Comparison of ENCODE assay signal across 10 cellular contexts in the genomic region with DNA sequence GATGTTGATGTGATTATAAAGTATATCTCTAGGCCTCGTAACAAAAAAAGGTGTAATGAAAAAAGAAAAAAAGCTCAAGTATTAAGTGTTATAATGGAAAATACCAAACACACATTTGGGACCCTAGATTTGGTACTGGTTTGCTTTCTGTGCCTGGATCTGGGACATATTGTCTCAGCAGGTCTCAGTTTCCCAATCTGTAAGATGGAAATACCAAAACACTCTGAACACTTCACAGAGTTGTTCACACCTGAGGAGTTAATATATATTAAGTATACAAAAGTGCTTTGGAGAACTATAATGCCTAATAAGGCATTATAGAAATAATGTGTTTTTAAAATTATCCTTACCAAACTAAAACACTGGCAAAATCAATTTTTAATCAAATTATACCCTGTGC.
A peak's percentile ranks its signal among the peaks of the same experiment; 100 is the strongest.
DNase-seq lines count a peak whose midpoint lies in the region; ATAC-seq and TF ChIP-seq lines count a peak whose summit lies in the region.
"Had no signal": no experiment of that assay in that cellular context is flagged by ENCODE, and none has a peak within 500 bp of the region (broad histone marks: within the 10 kb centered on the region; RNA-seq: fewer than 3 reads in every experiment).

No MANE protein-coding gene starts in this region.

- H3K9me3 ChIP-seq in transverse colon, result no peaks in the 10 kb centered on the region

- H3K36me3 Mint-ChIP-seq in T-cell, result peaks cover 26% of the 10 kb centered on the region
- peaks cover 0 to 8% (median 2%) of the 10 kb centered on the region in 3 donors for H3K36me3 Mint-ChIP-seq in naive thymus-derived CD8-positive, alpha-beta T cell

- no peak for TF ChIP-seq POLR2A in transverse colon (IDR thresholded peaks at IDR 0.05)

- no peak overlapping the region for H3K27ac Mint-ChIP-seq in T-cell
- H3K27ac Mint-ChIP-seq in naive thymus-derived CD8-positive, alpha-beta T cell, result no peak overlapping the region

- H3K27me3 ChIP-seq in dorsolateral prefrontal cortex (no peaks in the 10 kb centered on the region), transverse colon (no peaks in the 10 kb centered on the region)

- H3K4me1 ChIP-seq in transverse colon, result peaks cover 0 to 25% (median 11%) of the 10 kb centered on the region in 4 donors

- no peak for TF ChIP-seq EP300 in transverse colon (IDR thresholded peaks at IDR 0.05; ENCODE audit: low read depth)

- in situ Hi-C loops in transverse colon (cut with MboI; ENCODE audit: low pct_ligation_motif_present in 1 of 4, low pct_unique_long_range_greater_than_20kb in 1 of 4, low sequenced_read_pairs in 3 of 4), result no loop called here

- DNase-seq in T-cell (no peak), dorsolateral prefrontal cortex (no peak), transverse colon (no peak), NK-92 (lab: John Stamatoyannopoulos, UW; ENCODE audit: unreplicated experiment) (no peak), posterior cingulate gyrus (no peak)
- no peak for DNase-seq in naive thymus-derived CD8-positive, alpha-beta T cell
- no peak for DNase-seq in activated T-cell treated with anti-CD3 and anti-CD28 coated beads, Interleukin-2, amount 50 U/mL, for 1 hour
- DNase-seq: activated T-cell treated with anti-CD3 and anti-CD28 coated beads for 4 hours, Calu3, H9 had no signal

- POLR2A ChIA-PET in T-cell (lab: Charles Lee), result interaction anchor here in 1 of 2 donors (0.5 kb wide), 1 partner anchor 43 kb away, joined by 4 read pairs; no protein-coding TSS in a partner anchor
- POLR2A ChIA-PET in naive thymus-derived CD8-positive, alpha-beta T cell (lab: Charles Lee), result interaction anchor here (0.6 to 1.6 kb wide), 2 partner anchors 13 to 19 kb away, joined by 4 to 5 read pairs; no protein-coding TSS in a partner anchor

- TF ChIP-seq CTCF in dorsolateral prefrontal cortex (IDR thresholded peaks at IDR 0.05 in 54 of 56, conservative IDR thresholded peaks at IDR 0.05 in 2 of 56; ENCODE audit: low read depth in 1 of 56, partially characterized antibody in 56 of 56) (no peak), transverse colon (IDR thresholded peaks at IDR 0.05) (no peak)

- peaks cover 32 to 50% (median 46%) of the 10 kb centered on the region in 3 donors for H3K4me1 Mint-ChIP-seq in T-cell
- H3K4me1 Mint-ChIP-seq in naive thymus-derived CD8-positive, alpha-beta T cell, result peaks cover 17 to 53% (median 50%) of the 10 kb centered on the region in 4 donors

- H3K4me3 ChIP-seq in dorsolateral prefrontal cortex, result peak overlapping the region; percentile 37 to 90 (median 77)
- peak overlapping the region in 2 of 4 donors; percentile 14 to 43 for H3K4me3 ChIP-seq in transverse colon

- H3K27me3 Mint-ChIP-seq in T-cell, result no peaks in the 10 kb centered on the region
- H3K27me3 Mint-ChIP-seq in naive thymus-derived CD8-positive, alpha-beta T cell, result no peaks in the 10 kb centered on the region

- 74 to 80% methylated on average over 1 of the region's 1 CpG for WGBS in transverse colon (ENCODE audit: low coverage in 1 of 2), 2 donors

- H3K36me3 ChIP-seq in transverse colon, result no peaks in the 10 kb centered on the region

- intact Hi-C loops in dorsolateral prefrontal cortex (cut with DNase I), result loop anchor here in 1 of 2 donors (2.0 kb wide), 1 partner anchor 13 kb away; no protein-coding TSS in a partner anchor
- intact Hi-C loops in transverse colon (cut with DNase I; ENCODE audit: low total_unique reads), result no loop called here
- intact Hi-C loops in posterior cingulate gyrus (cut with DNase I), result loop anchor here (5.0 kb wide), 1 partner anchor 59 kb away; the partner anchor contains the start of gene CLASP2

- no peaks in the 10 kb centered on the region for H3K9me3 Mint-ChIP-seq in T-cell
- H3K9me3 Mint-ChIP-seq in naive thymus-derived CD8-positive, alpha-beta T cell, result no peaks in the 10 kb centered on the region
- H3K9me3 Mint-ChIP-seq: H9 had no signal

- H3K27ac ChIP-seq in dorsolateral prefrontal cortex (peak overlapping the region; percentile 67 to 100 (median 98)), transverse colon (peak overlapping the region; percentile 67 to 86 (median 78))

- CTCF ChIA-PET in T-cell (lab: Charles Lee), result interaction anchor here in 1 of 2 donors (2.0 kb wide), 1 partner anchor 129 kb away, joined by 6 read pairs; no protein-coding TSS in a partner anchor

- peak overlapping the region in 2 of 3 donors; percentile 71 to 74 for H3K4me3 Mint-ChIP-seq in T-cell
- H3K4me3 Mint-ChIP-seq in naive thymus-derived CD8-positive, alpha-beta T cell, result peak overlapping the region; percentile 1 to 89 (median 80)

- no peak for ATAC-seq in T-cell (replicated peaks in 1 of 4)
- ATAC-seq in naive thymus-derived CD8-positive, alpha-beta T cell, result no peak
